Comparison of ENCODE assay signal across 15 cellular contexts in genomic region chrX:136067097-136067496, GRCh38.
A peak's percentile ranks its signal among the peaks of the same experiment; 100 is the strongest.
DNase-seq lines count a peak whose midpoint lies in the region; TF ChIP-seq lines count a peak whose summit lies in the region.
"Had no signal": no experiment of that assay in that cellular context is flagged by ENCODE, and none has a peak within 500 bp of the region (broad histone marks: within the 10 kb centered on the region; RNA-seq: fewer than 3 reads in every experiment).

No MANE protein-coding gene starts in this region.

- H3K4me1 ChIP-seq in esophagus squamous epithelium (no peaks in the 10 kb centered on the region), muscle layer of colon (ENCODE audit: insufficient read depth, low read length) (peaks cover 47% of the 10 kb centered on the region), smooth muscle cell (ENCODE audit: low read depth) (no peaks in the 10 kb centered on the region), left ventricle myocardium inferior (no peaks in the 10 kb centered on the region)
- H3K4me1 ChIP-seq: BE2C had no signal

- no peak for TF ChIP-seq POLR2A in esophagus squamous epithelium (IDR thresholded peaks at IDR 0.05)

- no peak overlapping the region for H3K4me2 ChIP-seq in smooth muscle cell

- 32 to 55% methylated on average over 4 to 5 of the region's 5 CpGs for WGBS in esophagus squamous epithelium, 2 donors
- 50% methylated on average over 5 of the region's 5 CpGs for WGBS in smooth muscle cell (ENCODE audit: low lambda C conversion rate)

- H3K9ac ChIP-seq in muscle layer of colon (ENCODE audit: low read length) (no peak overlapping the region), smooth muscle cell (ENCODE audit: low read depth) (no peak overlapping the region)

- no peaks in the 10 kb centered on the region for H3K36me3 Mint-ChIP-seq in activated naive CD8-positive, alpha-beta T cell treated with anti-CD3 and anti-CD28 coated beads for 36 hours

- H3K4me3 ChIP-seq in MG63 (no peak overlapping the region), esophagus squamous epithelium (no peak overlapping the region), muscle layer of colon (ENCODE audit: low read depth in 1 of 2, low read length in 2 of 2) (no peak overlapping the region), smooth muscle cell (no peak overlapping the region), left ventricle myocardium inferior (no peak overlapping the region)

- intact Hi-C loops in esophagus squamous epithelium (cut with DNase I) (no loop called here), left ventricle myocardium inferior (cut with micrococcal nuclease) (no loop called here), cardiac septum (cut with DNase I) (no loop called here)

- H3K27ac ChIP-seq in esophagus squamous epithelium (peak overlapping the region in 3 of 4 donors; percentile 25 to 77 (median 63)), muscle layer of colon (ENCODE audit: low read depth, low read length) (peak overlapping the region; percentile 60), smooth muscle cell (ENCODE audit: low read depth) (peak overlapping the region; percentile 5), left ventricle myocardium inferior (replicated peaks) (no peak overlapping the region)
- H3K27ac ChIP-seq: RWPE1 had no signal

- no peaks in the 10 kb centered on the region for H3K27me3 Mint-ChIP-seq in activated naive CD8-positive, alpha-beta T cell treated with anti-CD3 and anti-CD28 coated beads for 36 hours
- H3K27me3 Mint-ChIP-seq: CD4-positive, alpha-beta T cell had no signal

- no peaks in the 10 kb centered on the region for H3F3A ChIP-seq in smooth muscle cell (ENCODE audit: low read depth)

- no peaks in the 10 kb centered on the region for H4K20me1 ChIP-seq in smooth muscle cell (ENCODE audit: low read depth)

- TF ChIP-seq CTCF in esophagus squamous epithelium (IDR thresholded peaks at IDR 0.05) (no peak), smooth muscle cell (IDR thresholded peaks at IDR 0.05; ENCODE audit: borderline replicate concordance, insufficient read depth, poor library complexity, severe bottlenecking) (no peak), left ventricle myocardium inferior (IDR thresholded peaks at IDR 0.05; ENCODE audit: borderline replicate concordance) (no peak)

- DNase-seq in MG63 (peak; percentile 3), esophagus squamous epithelium (lab: John Stamatoyannopoulos, UW) (no peak), smooth muscle cell (lab: John Stamatoyannopoulos, UW; ENCODE audit: unreplicated experiment) (no peak), NCI-H1930 (lab: John Stamatoyannopoulos, UW) (no peak), left ventricle myocardium inferior (no peak), cardiac septum (ENCODE audit: low spot score) (no peak)
- DNase-seq in activated naive CD8-positive, alpha-beta T cell treated with anti-CD3 and anti-CD28 coated beads for 36 hours: no peak
- DNase-seq: 8988T; BE2C; CD4-positive, alpha-beta T cell; H7; NCI-H1105; NCI-H1694 treated with DMSO at 0.1 percent for 48 hours had no signal

- peaks cover 26% of the 10 kb centered on the region for H3K4me1 Mint-ChIP-seq in activated naive CD8-positive, alpha-beta T cell treated with anti-CD3 and anti-CD28 coated beads for 36 hours

- no peaks in the 10 kb centered on the region for H3K9me3 ChIP-seq in MG63
- H3K9me3 ChIP-seq in esophagus squamous epithelium: no peaks in the 10 kb centered on the region
- no peaks in the 10 kb centered on the region for H3K9me3 ChIP-seq in muscle layer of colon (ENCODE audit: low read length)
- no peaks in the 10 kb centered on the region for H3K9me3 ChIP-seq in smooth muscle cell (replicated peaks; ENCODE audit: low read depth)
- no peaks in the 10 kb centered on the region for H3K9me3 ChIP-seq in left ventricle myocardium inferior (replicated peaks)
- H3K9me3 ChIP-seq: BE2C had no signal

- H3K4me3 Mint-ChIP-seq in activated naive CD8-positive, alpha-beta T cell treated with anti-CD3 and anti-CD28 coated beads for 36 hours: no peak overlapping the region
- H3K4me3 Mint-ChIP-seq: CD4-positive, alpha-beta T cell had no signal

- H3K79me2 ChIP-seq in smooth muscle cell (ENCODE audit: low read depth): no peaks in the 10 kb centered on the region

- H2AFZ ChIP-seq in smooth muscle cell (ENCODE audit: low read depth): no peak overlapping the region

- no peaks in the 10 kb centered on the region for H3K27me3 ChIP-seq in MG63
- H3K27me3 ChIP-seq in esophagus squamous epithelium: no peaks in the 10 kb centered on the region
- peaks cover 0 to 7% of the 10 kb centered on the region in 2 donors for H3K27me3 ChIP-seq in muscle layer of colon (ENCODE audit: control insufficient read depth in 1 of 2, insufficient read depth in 2 of 2, low read length in 2 of 2)
- no peaks in the 10 kb centered on the region for H3K27me3 ChIP-seq in smooth muscle cell (ENCODE audit: low read depth)
- no peaks in the 10 kb centered on the region for H3K27me3 ChIP-seq in left ventricle myocardium inferior (ENCODE audit: low read depth)
- H3K27me3 ChIP-seq: BE2C had no signal

- H3K36me3 ChIP-seq in MG63 (no peaks in the 10 kb centered on the region), esophagus squamous epithelium (no peaks in the 10 kb centered on the region), muscle layer of colon (ENCODE audit: insufficient read depth, low read length) (no peaks in the 10 kb centered on the region), smooth muscle cell (ENCODE audit: low read depth) (no peaks in the 10 kb centered on the region), left ventricle myocardium inferior (no peaks in the 10 kb centered on the region)
- H3K36me3 ChIP-seq: BE2C had no signal

- H3K27ac Mint-ChIP-seq in activated naive CD8-positive, alpha-beta T cell treated with anti-CD3 and anti-CD28 coated beads for 36 hours: no peak overlapping the region
- H3K27ac Mint-ChIP-seq: CD4-positive, alpha-beta T cell had no signal

- no peaks in the 10 kb centered on the region for H3K9me3 Mint-ChIP-seq in activated naive CD8-positive, alpha-beta T cell treated with anti-CD3 and anti-CD28 coated beads for 36 hours
- H3K9me3 Mint-ChIP-seq: CD4-positive, alpha-beta T cell had no signal
